Comparison of ENCODE assay signal across 16 cellular contexts in genomic region chr1:74517599-74518051, GRCh38.
A peak's percentile ranks its signal among the peaks of the same experiment; 100 is the strongest.
DNase-seq lines count a peak whose midpoint lies in the region; ATAC-seq and TF ChIP-seq lines count a peak whose summit lies in the region.
"Had no signal": no experiment of that assay in that cellular context is flagged by ENCODE, and none has a peak within 500 bp of the region (broad histone marks: within the 10 kb centered on the region; RNA-seq: fewer than 3 reads in every experiment).

No MANE protein-coding gene starts in this region.

- no peak for TF ChIP-seq CTCF in GM12864 (IDR thresholded peaks at IDR 0.05; ENCODE audit: low read depth, low read length, missing control alignments)

- ATAC-seq in GM19324 (IDR thresholded peaks at IDR 0.05; ENCODE audit: low FRiP score, unreplicated experiment) (peak; percentile 84), HG02571 (IDR thresholded peaks at IDR 0.05; ENCODE audit: unreplicated experiment) (peak; percentile 71), HG03342 (IDR thresholded peaks at IDR 0.05; ENCODE audit: unreplicated experiment) (peak; percentile 76)
- ATAC-seq: A549 had no signal

- peak; percentile 24 for DNase-seq in GM12864 (ENCODE audit: low read depth)
- no peak for DNase-seq in activated CD8-positive, alpha-beta memory T cell treated with anti-CD3 and anti-CD28 coated beads, Interleukin-2, amount 50 U/mL, for 4 hours
- no peak for DNase-seq in nucleus accumbens (lab: John Stamatoyannopoulos, UW)
- no peak for DNase-seq in COR-L47 (lab: John Stamatoyannopoulos, UW)
- DNase-seq in activated naive CD4-positive, alpha-beta T cell treated with Interleukin-2 at 50 U/mL for 16 hours = no peak
- DNase-seq: activated CD4-positive, CD25-positive, alpha-beta regulatory T cell treated with anti-CD3 and anti-CD28 coated beads, Interleukin-2, amount 50 U/mL, for 72 hours; activated gamma-delta T cell; DMS 273 treated with DMSO at 0.1 percent for 48 hours; erythroblast; mesenchymal stem cell; NCI-H1417; SHP77 treated with DMSO at 0.1 percent for 48 hours had no signal

- no peak overlapping the region for H3K4me3 ChIP-seq in GM12864 (ENCODE audit: low read depth, low read length)
- H3K4me3 ChIP-seq: A549 had no signal
